2 cellular contexts compared by ENCODE assay signal in the genomic region with DNA sequence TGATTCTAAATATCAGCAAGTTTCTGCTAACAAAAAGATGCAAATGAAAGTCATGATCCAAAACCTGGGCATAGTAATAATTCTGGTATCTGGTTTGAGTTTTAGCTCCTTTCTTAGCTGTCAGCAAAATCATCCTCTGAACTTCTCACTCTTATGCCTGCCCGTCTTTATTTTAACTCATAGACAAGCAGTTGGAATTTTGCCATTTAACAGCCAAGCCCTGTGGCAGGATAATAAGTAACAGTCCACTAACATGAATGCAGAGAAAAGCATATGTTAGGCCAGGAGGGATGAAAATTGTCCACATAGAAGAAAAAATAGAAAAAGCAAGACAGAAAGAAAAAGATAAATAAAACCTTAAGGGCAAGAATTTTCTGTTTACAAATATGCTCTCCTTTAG.
TF ChIP-seq lines count a peak whose summit lies in the region.

No MANE protein-coding gene starts in this region.

TF ChIP-seq in A549, 52 proteins besides CTCF, POLR2A, EP300 and RAD21:
- TF ChIP-seq MAFK (IDR thresholded peaks at IDR 0.05; ENCODE audit: partially characterized antibody): peak; percentile 3
- TF ChIP-seq RCOR1 (IDR thresholded peaks at IDR 0.05; ENCODE audit: low read depth, low read length): no peak
- TF ChIP-seq JUN (IDR thresholded peaks at IDR 0.05): no peak

TF ChIP-seq in IMR-90, 13 proteins besides CTCF, POLR2A, EP300 and RAD21:
- TF ChIP-seq MAFK (IDR thresholded peaks at IDR 0.05; ENCODE audit: low read depth, low read length) (0 out of 2 replicates have a peak, but pooled peaks have one; percentile 28), SMC3 (IDR thresholded peaks at IDR 0.05; ENCODE audit: low read depth, low read length) (no peak)
